Comparison of ENCODE assay signal across 33 cellular contexts in the genomic region with DNA sequence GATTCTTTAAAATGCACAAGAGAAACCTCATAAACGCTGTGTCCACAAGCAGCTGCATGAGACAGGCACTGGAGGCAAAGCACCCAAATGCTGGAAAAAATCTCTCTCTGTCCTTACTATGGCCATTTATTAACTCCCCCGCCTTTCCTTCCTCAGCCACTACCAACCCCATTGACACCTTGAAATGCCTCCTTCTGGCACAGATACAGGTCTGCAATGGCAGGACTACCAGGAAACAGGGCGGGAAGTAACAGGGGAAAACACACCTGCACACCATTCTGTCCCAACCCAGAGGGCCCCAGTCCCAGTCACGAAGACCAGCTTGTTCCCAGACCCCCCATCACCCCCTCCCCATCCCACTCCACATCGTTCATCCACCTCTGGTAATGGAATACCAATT.
"Had no signal": no experiment of that assay in that cellular context is flagged by ENCODE, and none has a peak within 500 bp of the region (broad histone marks: within the 10 kb centered on the region; RNA-seq: fewer than 3 reads in every experiment).

No MANE protein-coding gene starts in this region.

- H3K27me3 Mint-ChIP-seq: activated CD4-positive, alpha-beta T cell treated with anti-CD3 and anti-CD28 coated beads for 36 hours; activated CD8-positive, alpha-beta memory T cell treated with anti-CD3 and anti-CD28 coated beads, Interleukin-2, amount 10 ng/mL, durations not matched to agents 7 days and 5 days; activated naive CD4-positive, alpha-beta T cell treated with anti-CD3 and anti-CD28 coated beads, Interleukin-2, amount 10 ng/mL, durations not matched to agents 7 days and 5 days; activated naive CD8-positive, alpha-beta T cell treated with anti-CD3 and anti-CD28 coated beads, Interleukin-2, amount 10 ng/mL, durations not matched to agents 7 days and 5 days; central memory CD8-positive, alpha-beta T cell had no signal

- H3K27ac Mint-ChIP-seq: activated CD4-positive, alpha-beta memory T cell treated with anti-CD3 and anti-CD28 coated beads for 36 hours; activated CD4-positive, alpha-beta T cell treated with anti-CD3 and anti-CD28 coated beads for 36 hours; activated CD4-positive, alpha-beta T cell treated with anti-CD3 and anti-CD28 coated beads, Interleukin-2, amount 10 ng/mL, durations not matched to agents 24 days and 14 days; activated CD8-positive, alpha-beta memory T cell treated with anti-CD3 and anti-CD28 coated beads, Interleukin-2, amount 10 ng/mL, durations not matched to agents 7 days and 5 days; activated CD8-positive, alpha-beta T cell treated with anti-CD3 and anti-CD28 coated beads, Interleukin-2, amount 10 ng/mL, durations not matched to agents 7 days and 5 days; activated naive CD4-positive, alpha-beta T cell treated with anti-CD3 and anti-CD28 coated beads, Interleukin-2, amount 10 ng/mL, durations not matched to agents 7 days and 5 days; activated naive CD4-positive, alpha-beta T cell treated with anti-CD3 and anti-CD28 coated beads, Interleukin-2, amount 50 U/mL, for 72 hours; activated naive CD8-positive, alpha-beta T cell treated with anti-CD3 and anti-CD28 coated beads, Interleukin-2, amount 10 ng/mL, durations not matched to agents 7 days and 5 days; activated T-helper 1 cell treated with anti-CD3 and anti-CD28 coated beads, Interleukin-12 subunit alpha, Interleukin-12 subunit beta, Interleukin-2, Interleukin-4 antibody, amounts not matched to agents 30 ng/mL and 10 ng/mL and 1 ng/mL, durations not matched to agents 14 hours and 24 hours and 36 hours; activated T-helper 2 cell treated with anti-CD3 and anti-CD28 coated beads, Interferon-gamma antibody, Interleukin-2, Interleukin-4, amounts not matched to agents 10 μg/mL and 5 μg/mL and 100 μg/mL, durations not matched to agents 14 hours and 24 hours and 36 hours; effector memory CD8-positive, alpha-beta T cell; T-helper 17 cell; T-helper 2 cell treated with Interferon-gamma antibody and Interleukin-4, amounts not matched to agents 5 μg/mL and 100 μg/mL, for 36 hours had no signal

- H3K27me3 ChIP-seq: ascending aorta, brain microvascular endothelial cell, esophagus squamous epithelium, gastroesophageal sphincter, heart right ventricle, hepatocyte had no signal

- DNase-seq: activated CD4-positive, alpha-beta memory T cell treated with anti-CD3 and anti-CD28 coated beads for 36 hours; activated CD4-positive, alpha-beta T cell treated with anti-CD3 and anti-CD28 coated beads for 36 hours; activated CD4-positive, alpha-beta T cell treated with anti-CD3 and anti-CD28 coated beads, Interleukin-2, amount 10 ng/mL, durations not matched to agents 24 days and 14 days; activated CD4-positive, CD25-positive, alpha-beta regulatory T cell; activated CD4-positive, CD25-positive, alpha-beta regulatory T cell treated with anti-CD3 and anti-CD28 coated beads, Interleukin-2, amount 50 U/mL, for 72 hours; activated CD8-positive, alpha-beta memory T cell treated with anti-CD3 and anti-CD28 coated beads, Interleukin-2, amount 10 ng/mL, durations not matched to agents 7 days and 5 days; activated CD8-positive, alpha-beta memory T cell treated with anti-CD3 and anti-CD28 coated beads, Interleukin-2, amount 50 U/mL, for 4 hours; activated CD8-positive, alpha-beta T cell treated with anti-CD3 and anti-CD28 coated beads, Interleukin-2, amount 10 ng/mL, durations not matched to agents 7 days and 5 days; activated effector memory CD4-positive, alpha-beta T cell treated with anti-CD3 and anti-CD28 coated beads, Interleukin-2, amount 50 U/mL, for 16 hours; activated naive CD4-positive, alpha-beta T cell treated with anti-CD3 and anti-CD28 coated beads, Interleukin-2, amount 10 ng/mL, durations not matched to agents 7 days and 5 days; activated naive CD8-positive, alpha-beta T cell treated with anti-CD3 and anti-CD28 coated beads, Interleukin-2, amount 10 ng/mL, durations not matched to agents 7 days and 5 days; activated T-cell treated with anti-CD3 and anti-CD28 coated beads, Interleukin-2, amount 50 U/mL, for 1 hour; activated T-cell treated with anti-CD3 and anti-CD28 coated beads, Interleukin-2, amount 50 U/mL, for 48 hours; brain microvascular endothelial cell; dermis blood vessel endothelial cell; effector CD4-positive, alpha-beta T cell; effector memory CD8-positive, alpha-beta T cell; esophagus squamous epithelium; foreskin melanocyte; heart right ventricle; T-helper 17 cell; T1000; WERI-Rb-1 had no signal

- ATAC-seq: activated CD4-positive, alpha-beta T cell treated with anti-CD3 and anti-CD28 coated beads for 36 hours; activated CD8-positive, alpha-beta memory T cell treated with anti-CD3 and anti-CD28 coated beads, Interleukin-2, amount 10 ng/mL, durations not matched to agents 7 days and 5 days; activated CD8-positive, alpha-beta T cell treated with anti-CD3 and anti-CD28 coated beads, Interleukin-2, amount 10 ng/mL, durations not matched to agents 7 days and 5 days; activated naive CD4-positive, alpha-beta T cell treated with anti-CD3 and anti-CD28 coated beads, Interleukin-2, amount 50 U/mL, for 72 hours; effector memory CD8-positive, alpha-beta T cell; gastroesophageal sphincter; heart right ventricle; T-helper 17 cell had no signal

- H3K4me1 Mint-ChIP-seq: activated CD4-positive, alpha-beta T cell treated with anti-CD3 and anti-CD28 coated beads for 36 hours; activated CD4-positive, alpha-beta T cell treated with anti-CD3 and anti-CD28 coated beads, Interleukin-2, amount 10 ng/mL, durations not matched to agents 24 days and 14 days; activated CD8-positive, alpha-beta memory T cell treated with anti-CD3 and anti-CD28 coated beads, Interleukin-2, amount 10 ng/mL, durations not matched to agents 7 days and 5 days; activated naive CD4-positive, alpha-beta T cell treated with anti-CD3 and anti-CD28 coated beads, Interleukin-2, amount 10 ng/mL, durations not matched to agents 7 days and 5 days; activated naive CD8-positive, alpha-beta T cell treated with anti-CD3 and anti-CD28 coated beads, Interleukin-2, amount 10 ng/mL, durations not matched to agents 7 days and 5 days; central memory CD8-positive, alpha-beta T cell had no signal

- H3K4me1 ChIP-seq: ascending aorta had no signal

- H3K27ac ChIP-seq: ascending aorta, brain microvascular endothelial cell, coronary artery, epithelial cell of prostate, esophagus squamous epithelium, gastroesophageal sphincter, heart right ventricle, hepatocyte, WERI-Rb-1 had no signal

- H3K36me3 Mint-ChIP-seq: activated CD4-positive, alpha-beta memory T cell treated with anti-CD3 and anti-CD28 coated beads for 36 hours; activated CD8-positive, alpha-beta memory T cell treated with anti-CD3 and anti-CD28 coated beads, Interleukin-2, amount 10 ng/mL, durations not matched to agents 7 days and 5 days; activated naive CD4-positive, alpha-beta T cell treated with anti-CD3 and anti-CD28 coated beads, Interleukin-2, amount 10 ng/mL, durations not matched to agents 7 days and 5 days; activated naive CD4-positive, alpha-beta T cell treated with anti-CD3 and anti-CD28 coated beads, Interleukin-2, amount 50 U/mL, for 72 hours; activated naive CD8-positive, alpha-beta T cell treated with anti-CD3 and anti-CD28 coated beads, Interleukin-2, amount 10 ng/mL, durations not matched to agents 7 days and 5 days had no signal

- H3K4me3 ChIP-seq: ascending aorta, coronary artery, esophagus squamous epithelium, gastroesophageal sphincter, heart right ventricle, hepatocyte had no signal

- H3K9me3 Mint-ChIP-seq: activated CD4-positive, alpha-beta memory T cell treated with anti-CD3 and anti-CD28 coated beads for 36 hours; activated CD4-positive, alpha-beta T cell treated with anti-CD3 and anti-CD28 coated beads, Interleukin-2, amount 10 ng/mL, durations not matched to agents 24 days and 14 days; activated naive CD4-positive, alpha-beta T cell treated with anti-CD3 and anti-CD28 coated beads, Interleukin-2, amount 10 ng/mL, durations not matched to agents 7 days and 5 days; activated naive CD4-positive, alpha-beta T cell treated with anti-CD3 and anti-CD28 coated beads, Interleukin-2, amount 50 U/mL, for 72 hours; activated naive CD8-positive, alpha-beta T cell treated with anti-CD3 and anti-CD28 coated beads, Interleukin-2, amount 10 ng/mL, durations not matched to agents 7 days and 5 days; activated T-helper 1 cell treated with anti-CD3 and anti-CD28 coated beads, Interleukin-12 subunit alpha, Interleukin-12 subunit beta, Interleukin-2, Interleukin-4 antibody, amounts not matched to agents 30 ng/mL and 10 ng/mL and 1 ng/mL, durations not matched to agents 14 hours and 24 hours and 36 hours; activated T-helper 2 cell treated with anti-CD3 and anti-CD28 coated beads, Interferon-gamma antibody, Interleukin-2, Interleukin-4, amounts not matched to agents 10 μg/mL and 5 μg/mL and 100 μg/mL, durations not matched to agents 14 hours and 24 hours and 36 hours; central memory CD8-positive, alpha-beta T cell; T-helper 2 cell treated with Interferon-gamma antibody and Interleukin-4, amounts not matched to agents 5 μg/mL and 100 μg/mL, for 36 hours had no signal

- H3K36me3 ChIP-seq: ascending aorta, brain microvascular endothelial cell, esophagus squamous epithelium, gastroesophageal sphincter, heart right ventricle, WERI-Rb-1 had no signal

- H3K4me3 Mint-ChIP-seq: activated CD4-positive, alpha-beta memory T cell treated with anti-CD3 and anti-CD28 coated beads for 36 hours; activated CD4-positive, alpha-beta T cell treated with anti-CD3 and anti-CD28 coated beads for 36 hours; activated CD4-positive, alpha-beta T cell treated with anti-CD3 and anti-CD28 coated beads, Interleukin-2, amount 10 ng/mL, durations not matched to agents 24 days and 14 days; activated CD8-positive, alpha-beta memory T cell treated with anti-CD3 and anti-CD28 coated beads, Interleukin-2, amount 10 ng/mL, durations not matched to agents 7 days and 5 days; activated CD8-positive, alpha-beta T cell treated with anti-CD3 and anti-CD28 coated beads, Interleukin-2, amount 10 ng/mL, durations not matched to agents 7 days and 5 days; activated naive CD4-positive, alpha-beta T cell treated with anti-CD3 and anti-CD28 coated beads, Interleukin-2, amount 10 ng/mL, durations not matched to agents 7 days and 5 days; activated naive CD8-positive, alpha-beta T cell treated with anti-CD3 and anti-CD28 coated beads, Interleukin-2, amount 10 ng/mL, durations not matched to agents 7 days and 5 days; activated T-helper 1 cell treated with anti-CD3 and anti-CD28 coated beads, Interleukin-12 subunit alpha, Interleukin-12 subunit beta, Interleukin-2, Interleukin-4 antibody, amounts not matched to agents 30 ng/mL and 10 ng/mL and 1 ng/mL, durations not matched to agents 14 hours and 24 hours and 36 hours; central memory CD8-positive, alpha-beta T cell; effector memory CD8-positive, alpha-beta T cell; T-helper 17 cell; T-helper 2 cell treated with Interferon-gamma antibody and Interleukin-4, amounts not matched to agents 5 μg/mL and 100 μg/mL, for 36 hours had no signal

- H3K9me3 ChIP-seq: ascending aorta, esophagus squamous epithelium, gastroesophageal sphincter, heart right ventricle had no signal
